ENCODE assay signal across 8 cellular contexts in the genomic region with DNA sequence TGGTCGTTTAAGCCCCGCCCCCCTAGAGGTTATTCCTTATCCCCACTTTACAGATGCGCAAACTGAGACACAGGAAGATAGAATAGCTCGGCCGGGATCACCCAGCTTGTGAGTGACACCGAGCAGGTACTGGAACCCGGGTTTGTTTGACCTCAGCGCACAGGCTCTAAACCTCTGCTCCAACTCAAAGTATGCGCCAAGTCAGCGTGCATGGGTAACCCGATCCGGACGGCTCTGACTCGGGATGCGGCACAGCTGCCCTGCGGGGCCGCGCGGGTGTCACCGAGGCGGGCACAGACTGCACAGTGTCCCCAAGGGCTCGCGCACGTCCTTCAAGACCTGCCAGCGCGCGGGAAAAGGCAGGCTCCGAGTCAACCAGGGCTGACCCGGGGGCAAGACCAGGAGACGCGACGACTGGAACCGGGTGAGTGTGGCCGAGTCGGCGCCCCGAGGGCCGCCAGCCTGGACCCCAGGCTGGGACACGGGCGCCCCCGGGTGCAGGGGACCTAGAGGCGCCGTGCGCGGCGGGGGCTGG.
DNase-seq lines count a peak whose midpoint lies in the region; ATAC-seq and TF ChIP-seq lines count a peak whose summit lies in the region.

No MANE protein-coding gene starts in this region.

- H3K4me1 ChIP-seq in suprapubic skin: peaks cover 40% of the 10 kb centered on the region

- H3K9me3 Mint-ChIP-seq in activated T-cell treated with anti-CD3 and anti-CD28 coated beads, Interleukin-2, amount 50 U/mL, for 24 hours: no peaks in the 10 kb centered on the region

- H3K4me3 Mint-ChIP-seq in activated T-cell treated with anti-CD3 and anti-CD28 coated beads, Interleukin-2, amount 50 U/mL, for 24 hours: peak overlapping the region; percentile 80

- ATAC-seq in HG02840 (IDR thresholded peaks at IDR 0.05; ENCODE audit: low FRiP score, unreplicated experiment): no peak

- H3K27ac Mint-ChIP-seq in activated T-cell treated with anti-CD3 and anti-CD28 coated beads, Interleukin-2, amount 50 U/mL, for 24 hours: no peak overlapping the region

- TF ChIP-seq POLR2A in suprapubic skin (IDR thresholded peaks at IDR 0.05): no peak

- no peaks in the 10 kb centered on the region for H3K36me3 ChIP-seq in suprapubic skin

- 17% methylated on average over 12 of the region's 46 CpGs for WGBS in suprapubic skin

- H3K27me3 Mint-ChIP-seq in activated T-cell treated with anti-CD3 and anti-CD28 coated beads, Interleukin-2, amount 50 U/mL, for 24 hours: peaks cover 43% of the 10 kb centered on the region

- TF ChIP-seq CTCF in suprapubic skin (IDR thresholded peaks at IDR 0.05): no peak

- no peak for TF ChIP-seq EP300 in suprapubic skin (IDR thresholded peaks at IDR 0.05)

- no peaks in the 10 kb centered on the region for H3K9me3 ChIP-seq in suprapubic skin

- H3K4me3 ChIP-seq in suprapubic skin: peak overlapping the region; percentile 68

- no peak overlapping the region for H3K27ac ChIP-seq in suprapubic skin

- peaks cover 9% of the 10 kb centered on the region for H3K36me3 Mint-ChIP-seq in activated T-cell treated with anti-CD3 and anti-CD28 coated beads, Interleukin-2, amount 50 U/mL, for 24 hours (ENCODE audit: low read depth)

- peaks cover 63% of the 10 kb centered on the region for H3K4me1 Mint-ChIP-seq in activated T-cell treated with anti-CD3 and anti-CD28 coated beads, Interleukin-2, amount 50 U/mL, for 24 hours (ENCODE audit: low read depth)

- H3K27me3 ChIP-seq in suprapubic skin: peaks cover 37% of the 10 kb centered on the region

- DNase-seq in activated T-cell treated with anti-CD3 and anti-CD28 coated beads for 1 hour (ENCODE audit: low read depth) (peak; percentile 4), activated T-cell treated with anti-CD3 and anti-CD28 coated beads for 4 hours (no peak), islet precursor cell (peak; percentile 74), suprapubic skin (ENCODE audit: low spot score in 2 of 2) (no peak), RPMI8226 (no peak)
- DNase-seq in activated T-cell treated with anti-CD3 and anti-CD28 coated beads, Interleukin-2, amount 50 U/mL, for 24 hours: peak; percentile 61
- DNase-seq in activated CD4-positive, CD25-positive, alpha-beta regulatory T cell (lab: John Stamatoyannopoulos, UW): no peak

Comparison
In these comparisons a context has a peak if more than half of its experiments do, and no peak if none do; other contexts are left out.
1. DNase-seq: peak in activated T-cell treated with anti-CD3 and anti-CD28 coated beads for 1 hour (single experiment), activated T-cell treated with anti-CD3 and anti-CD28 coated beads, Interleukin-2, amount 50 U/mL, for 24 hours (single experiment) and islet precursor cell (single experiment); none in activated T-cell treated with anti-CD3 and anti-CD28 coated beads for 4 hours (single experiment), suprapubic skin (0 of 2), RPMI8226 (single experiment) and activated CD4-positive, CD25-positive, alpha-beta regulatory T cell (0 of 4).